In genomic region chr13:93183302-93183701, GRCh38 we compare ENCODE assay signal across 1 cellular context.
TF ChIP-seq lines count a peak whose summit lies in the region.

No MANE protein-coding gene starts in this region.

TF ChIP-seq in Ishikawa, 13 proteins besides CTCF, POLR2A, EP300 and RAD21 (continued from another document):
- TF ChIP-seq ZBTB7A (IDR thresholded peaks at IDR 0.05; ENCODE audit: low read depth), result no peak
- TF ChIP-seq EGR1 (IDR thresholded peaks at IDR 0.05), result no peak
- no peak for TF ChIP-seq FOXM1 (IDR thresholded peaks at IDR 0.05; ENCODE audit: borderline replicate concordance, low read depth)
- no peak for TF ChIP-seq TEAD4 (IDR thresholded peaks at IDR 0.05)
- no peak for TF ChIP-seq TCF12 (IDR thresholded peaks at IDR 0.05; ENCODE audit: low read depth)
- TF ChIP-seq YY1 (IDR thresholded peaks at IDR 0.05; ENCODE audit: low read depth), result no peak
- TF ChIP-seq NFIC (IDR thresholded peaks at IDR 0.05), result no peak
- TF ChIP-seq MAX (IDR thresholded peaks at IDR 0.05), result no peak
